14 cellular contexts compared by ENCODE assay signal in genomic region chr6:28747083-28747630, GRCh38.
DNase-seq lines count a peak whose midpoint lies in the region; ATAC-seq and TF ChIP-seq lines count a peak whose summit lies in the region.
"Had no signal": no experiment of that assay in that cellular context is flagged by ENCODE, and none has a peak within 500 bp of the region (broad histone marks: within the 10 kb centered on the region; RNA-seq: fewer than 3 reads in every experiment).

No MANE protein-coding gene starts in this region.

- H3K4me1 ChIP-seq in SK-N-SH (ENCODE audit: control insufficient read depth in 1 of 2, insufficient read depth in 2 of 2, low read depth in 1 of 2, low read length in 1 of 2) (no peaks in the 10 kb centered on the region), fibroblast of lung (ENCODE audit: control insufficient read depth, extremely low read depth, insufficient read depth, low read length) (no peaks in the 10 kb centered on the region), smooth muscle cell (ENCODE audit: low read depth) (no peaks in the 10 kb centered on the region)
- H3K4me1 ChIP-seq: body of pancreas, SJCRH30 had no signal

- peak overlapping the region; percentile 20 for H3K27ac Mint-ChIP-seq in activated T-cell treated with anti-CD3 and anti-CD28 coated beads, Interleukin-2, amount 50 U/mL, for 24 hours
- H3K27ac Mint-ChIP-seq in activated T-cell treated with anti-CD3 and anti-CD28 coated beads, Interleukin-2, amount 50 U/mL, for 72 hours = no peak overlapping the region
- H3K27ac Mint-ChIP-seq: activated T-helper 1 cell treated with anti-CD3 and anti-CD28 coated beads, Interleukin-12 subunit alpha, Interleukin-12 subunit beta, Interleukin-2, Interleukin-4 antibody, amounts not matched to agents 30 ng/mL and 10 ng/mL and 1 ng/mL, durations not matched to agents 14 hours and 24 hours and 36 hours; naive thymus-derived CD4-positive, alpha-beta T cell had no signal

- H3K9me3 Mint-ChIP-seq in activated T-cell treated with anti-CD3 and anti-CD28 coated beads, Interleukin-2, amount 50 U/mL, for 24 hours = peaks cover 13% of the 10 kb centered on the region
- H3K9me3 Mint-ChIP-seq in activated T-cell treated with anti-CD3 and anti-CD28 coated beads, Interleukin-2, amount 50 U/mL, for 72 hours = peaks cover 3 to 7% of the 10 kb centered on the region in 2 donors

- peaks cover 71% of the 10 kb centered on the region for H3K27me3 Mint-ChIP-seq in activated T-cell treated with anti-CD3 and anti-CD28 coated beads, Interleukin-2, amount 50 U/mL, for 24 hours
- H3K27me3 Mint-ChIP-seq in activated T-cell treated with anti-CD3 and anti-CD28 coated beads, Interleukin-2, amount 50 U/mL, for 72 hours (ENCODE audit: low read depth) = peaks cover 76% of the 10 kb centered on the region

- peak overlapping the region; percentile 81 for H3K4me2 ChIP-seq in SK-N-SH
- peak overlapping the region; percentile 40 for H3K4me2 ChIP-seq in fibroblast of lung (ENCODE audit: extremely low read depth, insufficient read depth, low read length)
- peak overlapping the region; percentile 82 for H3K4me2 ChIP-seq in smooth muscle cell

- no peak for ATAC-seq in activated T-cell treated with anti-CD3 and anti-CD28 coated beads, Interleukin-2, amount 50 U/mL, for 72 hours (replicated peaks in 1 of 2)
- ATAC-seq in HG03139 (IDR thresholded peaks at IDR 0.05; ENCODE audit: unreplicated experiment) = no peak
- ATAC-seq: body of pancreas; naive thymus-derived CD4-positive, alpha-beta T cell had no signal

- TF ChIP-seq RAD21 in SK-N-SH (IDR thresholded peaks at IDR 0.05; ENCODE audit: low read length) = no peak

- no peak for DNase-seq in activated T-cell treated with anti-CD3 and anti-CD28 coated beads, Interleukin-2, amount 50 U/mL, for 24 hours
- DNase-seq in activated T-cell treated with anti-CD3 and anti-CD28 coated beads, Interleukin-2, amount 50 U/mL, for 72 hours = no peak
- DNase-seq in SK-N-SH = no peak
- no peak for DNase-seq in fibroblast of lung (ENCODE audit: low read depth in 2 of 2)
- DNase-seq in smooth muscle cell (lab: John Stamatoyannopoulos, UW; ENCODE audit: unreplicated experiment) = no peak
- DNase-seq in WERI-Rb-1 = no peak
- no peak for DNase-seq in superior temporal gyrus (ENCODE audit: extremely low spot score)
- DNase-seq: activated CD4-positive, alpha-beta T cell treated with anti-CD3 and anti-CD28 coated beads for 1 hour; body of pancreas; kidney; naive thymus-derived CD4-positive, alpha-beta T cell had no signal

- H3K36me3 Mint-ChIP-seq in activated T-cell treated with anti-CD3 and anti-CD28 coated beads, Interleukin-2, amount 50 U/mL, for 24 hours (ENCODE audit: low read depth) = peaks cover 2% of the 10 kb centered on the region
- H3K36me3 Mint-ChIP-seq in activated T-cell treated with anti-CD3 and anti-CD28 coated beads, Interleukin-2, amount 50 U/mL, for 72 hours (ENCODE audit: insufficient read depth in 2 of 2) = peaks cover 3 to 9% of the 10 kb centered on the region in 2 donors

- H3K4me3 ChIP-seq in SK-N-SH (ENCODE audit: low read depth in 2 of 2, low read length in 1 of 2) (peak overlapping the region; percentile 22 to 41; a peak in 3 of 4 replicates), fibroblast of lung (replicated peaks in 1 of 4; ENCODE audit: control extremely low read depth in 1 of 4, insufficient read depth in 1 of 4, low read depth in 3 of 4, low read length in 4 of 4) (peak overlapping the region in 2 of 4 experiments; percentile 23 to 27), smooth muscle cell (peak overlapping the region; percentile 40), WERI-Rb-1 (ENCODE audit: low read depth, low read length) (no peak overlapping the region)
- H3K4me3 ChIP-seq: body of pancreas, SJCRH30 had no signal

- TF ChIP-seq EP300 in SK-N-SH (IDR thresholded peaks at IDR 0.05; ENCODE audit: borderline replicate concordance in 1 of 2, low read depth in 1 of 2, low read length in 1 of 2) = no peak

- POLR2A ChIA-PET in SK-N-SH (lab: Yijun Ruan, JAX) = no interaction called here

- H3K9ac ChIP-seq in SK-N-SH (no peak overlapping the region), fibroblast of lung (ENCODE audit: insufficient read depth, low read length) (no peak overlapping the region), smooth muscle cell (ENCODE audit: low read depth) (no peak overlapping the region)

- H3K36me3 ChIP-seq in SK-N-SH (replicated peaks in 1 of 2; ENCODE audit: control insufficient read depth in 1 of 2, insufficient read depth in 2 of 2, low read length in 1 of 2) (no peaks in the 10 kb centered on the region), fibroblast of lung (ENCODE audit: control insufficient read depth, insufficient read depth, low read length) (no peaks in the 10 kb centered on the region), smooth muscle cell (ENCODE audit: low read depth) (no peaks in the 10 kb centered on the region), WERI-Rb-1 (no peaks in the 10 kb centered on the region)
- H3K36me3 ChIP-seq: SJCRH30 had no signal

- TF ChIP-seq CTCF in SK-N-SH (IDR thresholded peaks at IDR 0.05) (no peak), fibroblast of lung (conservative IDR thresholded peaks at IDR 0.05 in 1 of 2, IDR thresholded peaks at IDR 0.05 in 1 of 2; ENCODE audit: low read depth in 1 of 2, low read length in 2 of 2) (no peak), smooth muscle cell (IDR thresholded peaks at IDR 0.05; ENCODE audit: borderline replicate concordance, insufficient read depth, poor library complexity, severe bottlenecking) (no peak), WERI-Rb-1 (IDR thresholded peaks at IDR 0.05; ENCODE audit: low read depth, low read length) (no peak)

- CTCF ChIA-PET in SK-N-SH (lab: Yijun Ruan, JAX) = no interaction called here

- H3K79me2 ChIP-seq in SK-N-SH (ENCODE audit: insufficient read depth) (no peaks in the 10 kb centered on the region), fibroblast of lung (ENCODE audit: control insufficient read depth, insufficient read depth, low read length) (no peaks in the 10 kb centered on the region), smooth muscle cell (ENCODE audit: low read depth) (no peaks in the 10 kb centered on the region)

- WGBS in SK-N-SH (ENCODE audit: low lambda C conversion rate) = 5% methylated on average over 13 of the region's 13 CpGs
- 18% methylated on average over 13 of the region's 13 CpGs for WGBS in smooth muscle cell (ENCODE audit: low lambda C conversion rate)

- H3K27me3 ChIP-seq in SK-N-SH (ENCODE audit: insufficient read depth) (peaks cover 26% of the 10 kb centered on the region; the same call in 1 of the 2 replicates), fibroblast of lung (ENCODE audit: control insufficient read depth, insufficient read depth, low read length) (no peaks in the 10 kb centered on the region), smooth muscle cell (ENCODE audit: low read depth) (peaks cover 39% of the 10 kb centered on the region), WERI-Rb-1 (ENCODE audit: insufficient read depth, low read depth, severe bottlenecking) (peaks cover 96% of the 10 kb centered on the region)
- H3K27me3 ChIP-seq: body of pancreas, SJCRH30 had no signal

- H3F3A ChIP-seq in SK-N-SH (replicated peaks; ENCODE audit: insufficient read depth) = peaks cover 12% of the 10 kb centered on the region
- peaks cover 9% of the 10 kb centered on the region for H3F3A ChIP-seq in smooth muscle cell (ENCODE audit: low read depth)

- no peaks in the 10 kb centered on the region for H4K20me1 ChIP-seq in SK-N-SH (ENCODE audit: insufficient read depth)
- H4K20me1 ChIP-seq in fibroblast of lung (ENCODE audit: control insufficient read depth, extremely low read depth, insufficient read depth, low read length) = no peaks in the 10 kb centered on the region
- no peaks in the 10 kb centered on the region for H4K20me1 ChIP-seq in smooth muscle cell (ENCODE audit: low read depth)

- H3K4me3 Mint-ChIP-seq in activated T-cell treated with anti-CD3 and anti-CD28 coated beads, Interleukin-2, amount 50 U/mL, for 24 hours = no peak overlapping the region
- H3K4me3 Mint-ChIP-seq in activated T-cell treated with anti-CD3 and anti-CD28 coated beads, Interleukin-2, amount 50 U/mL, for 72 hours = no peak overlapping the region
- H3K4me3 Mint-ChIP-seq: activated T-helper 1 cell treated with anti-CD3 and anti-CD28 coated beads, Interleukin-12 subunit alpha, Interleukin-12 subunit beta, Interleukin-2, Interleukin-4 antibody, amounts not matched to agents 30 ng/mL and 10 ng/mL and 1 ng/mL, durations not matched to agents 14 hours and 24 hours and 36 hours; naive thymus-derived CD4-positive, alpha-beta T cell had no signal

- peak overlapping the region; percentile 17; the same call in 1 of the 2 replicates for H2AFZ ChIP-seq in SK-N-SH (ENCODE audit: low read depth)
- no peak overlapping the region for H2AFZ ChIP-seq in fibroblast of lung (ENCODE audit: low read length)
- H2AFZ ChIP-seq in smooth muscle cell (ENCODE audit: low read depth) = peak overlapping the region; percentile 55

- H3K9me2 ChIP-seq in SK-N-SH = no peaks in the 10 kb centered on the region

- H3K9me3 ChIP-seq in SK-N-SH = no peaks in the 10 kb centered on the region
- no peaks in the 10 kb centered on the region for H3K9me3 ChIP-seq in fibroblast of lung (ENCODE audit: control insufficient read depth, insufficient read depth, low read depth, low read length)
- H3K9me3 ChIP-seq in smooth muscle cell (replicated peaks; ENCODE audit: low read depth) = no peaks in the 10 kb centered on the region
- peaks cover 32% of the 10 kb centered on the region for H3K9me3 ChIP-seq in WERI-Rb-1 (ENCODE audit: severe bottlenecking)
- H3K9me3 ChIP-seq: SJCRH30 had no signal

- H3K27ac ChIP-seq in SK-N-SH (ENCODE audit: low read depth in 2 of 2, low read length in 1 of 2) = no peak overlapping the region
- H3K27ac ChIP-seq in fibroblast of lung (ENCODE audit: insufficient read depth, low read length) = no peak overlapping the region
- no peak overlapping the region for H3K27ac ChIP-seq in smooth muscle cell (ENCODE audit: low read depth)
- H3K27ac ChIP-seq in WERI-Rb-1 = no peak overlapping the region
- H3K27ac ChIP-seq: body of pancreas, SJCRH30 had no signal

- no peaks in the 10 kb centered on the region for H3K4me1 Mint-ChIP-seq in activated T-cell treated with anti-CD3 and anti-CD28 coated beads, Interleukin-2, amount 50 U/mL, for 24 hours (ENCODE audit: low read depth)
- H3K4me1 Mint-ChIP-seq in activated T-cell treated with anti-CD3 and anti-CD28 coated beads, Interleukin-2, amount 50 U/mL, for 72 hours (ENCODE audit: low read depth) = no peaks in the 10 kb centered on the region
- H3K4me1 Mint-ChIP-seq: naive thymus-derived CD4-positive, alpha-beta T cell had no signal

TF ChIP-seq in SK-N-SH, 30 proteins besides CTCF, POLR2A, EP300 and RAD21 (continues in another document):
- TF ChIP-seq SMC3 (IDR thresholded peaks at IDR 0.05; ENCODE audit: low read depth, low read length) (no peak), EZH2phosphoT487 (IDR thresholded peaks at IDR 0.05; ENCODE audit: borderline replicate concordance, low read depth) (no peak), ELF1 (IDR thresholded peaks at IDR 0.05) (no peak), GABPA (IDR thresholded peaks at IDR 0.05; ENCODE audit: low read depth) (no peak), SIN3A (IDR thresholded peaks at IDR 0.05; ENCODE audit: borderline replicate concordance, low read depth, low read length) (no peak), RFX5 (IDR thresholded peaks at IDR 0.05; ENCODE audit: low read length) (no peak), POLR2AphosphoS5 (IDR thresholded peaks at IDR 0.05; ENCODE audit: low read depth, low read length) (no peak), TCF12 (IDR thresholded peaks at IDR 0.05) (no peak)
